In genomic region chr1:50604580-50604979, GRCh38 we compare ENCODE assay signal across 23 cellular contexts.
DNase-seq lines count a peak whose midpoint lies in the region; ATAC-seq, FAIRE-seq and TF ChIP-seq lines count a peak whose summit lies in the region.
"Had no signal": no experiment of that assay in that cellular context is flagged by ENCODE, and none has a peak within 500 bp of the region (broad histone marks: within the 10 kb centered on the region; RNA-seq: fewer than 3 reads in every experiment).

No MANE protein-coding gene starts in this region.

- H3K9me2 ChIP-seq in DOHH2 (replicated peaks; ENCODE audit: control insufficient read depth, low read length), result no peaks in the 10 kb centered on the region

- no peak overlapping the region for H2BK12ac ChIP-seq in H9 (ENCODE audit: insufficient read length, low read depth, low read length)

- POLR2A ChIA-PET in GM12878 (lab: Charles Lee), result no interaction called here

- H3F3A ChIP-seq in DOHH2 (ENCODE audit: control insufficient read depth, insufficient read depth), result no peaks in the 10 kb centered on the region; the same call in 1 of the 2 replicates

- no peak overlapping the region for H3K4ac ChIP-seq in H9 (ENCODE audit: low read depth, low read length)

- no CpG with 5 or more reads among the region's 2 CpGs for WGBS in H9 (ENCODE audit: extremely low coverage, insufficient read length, low lambda C conversion rate)
- WGBS in GM12878 (ENCODE audit: insufficient coverage, insufficient replicate concordance, low lambda C conversion rate, missing lambda C conversion rate), result 94% methylated on average over 2 of the region's 2 CpGs

- CTCF ChIA-PET in GM12878 (lab: Yijun Ruan, JAX), result interaction anchor here (0.7 to 12.0 kb wide), 14 partner anchors 9 to 236 kb away, joined by 3 to 151 read pairs (median 4); no protein-coding TSS in a partner anchor

- no peak overlapping the region for H3T11ph ChIP-seq in H9 (ENCODE audit: low read length)

- TF ChIP-seq RAD21 in GM12878 (IDR thresholded peaks at IDR 0.05; ENCODE audit: insufficient read depth, low read depth, low read length), result no peak

- H4K91ac ChIP-seq in H9 (ENCODE audit: insufficient read length, low read depth, low read length), result no peak overlapping the region

- H3K79me2 ChIP-seq in DOHH2 (ENCODE audit: control insufficient read depth, low read length) (no peaks in the 10 kb centered on the region), H9 (ENCODE audit: insufficient read depth, low read length) (no peaks in the 10 kb centered on the region), GM12878 (ENCODE audit: control insufficient read depth, insufficient read depth, low read length) (no peaks in the 10 kb centered on the region)

- no peak overlapping the region for H3K4me3 Mint-ChIP-seq in H9
- H3K4me3 Mint-ChIP-seq: activated CD8-positive, alpha-beta memory T cell treated with anti-CD3 and anti-CD28 coated beads, Interleukin-2, amount 10 ng/mL, durations not matched to agents 7 days and 5 days; activated naive CD8-positive, alpha-beta T cell treated with anti-CD3 and anti-CD28 coated beads, Interleukin-2, amount 50 U/mL, for 24 hours; immature natural killer cell; neural crest cell had no signal

- no TSS peak for BruUV-seq in GM12878 (replicated peaks; lab: Mats Ljungman, UMichigan)

- FAIRE-seq in GM12878 (lab: Jason Lieb, UNC), result no peak
- FAIRE-seq: TTC549 had no signal

- no peak overlapping the region for H3K27ac Mint-ChIP-seq in H9
- H3K27ac Mint-ChIP-seq: activated CD8-positive, alpha-beta memory T cell treated with anti-CD3 and anti-CD28 coated beads, Interleukin-2, amount 10 ng/mL, durations not matched to agents 7 days and 5 days; activated naive CD8-positive, alpha-beta T cell treated with anti-CD3 and anti-CD28 coated beads, Interleukin-2, amount 50 U/mL, for 24 hours; activated T-helper 2 cell treated with anti-CD3 and anti-CD28 coated beads, Interferon-gamma antibody, Interleukin-2, Interleukin-4, amounts not matched to agents 10 μg/mL and 5 μg/mL and 100 μg/mL, durations not matched to agents 14 hours and 24 hours and 36 hours; immature natural killer cell had no signal

- H3K4me2 ChIP-seq in DOHH2 (ENCODE audit: low read length) (no peak overlapping the region), H9 (ENCODE audit: insufficient read depth, insufficient read length, low read length) (no peak overlapping the region), GM12878 (ENCODE audit: control insufficient read depth, insufficient read depth) (no peak overlapping the region)

- no peak for TF ChIP-seq POLR2A in GM12878 (IDR thresholded peaks at IDR 0.05; ENCODE audit: low read depth, low read length)

- RAD21 ChIA-PET in GM12878 (lab: Charles Lee; ENCODE audit: unreplicated experiment), result interaction anchor here (1.4 to 9.5 kb wide), 4 partner anchors 8 to 236 kb away, joined by 4 to 63 read pairs (median 18); no protein-coding TSS in a partner anchor

- no peak for TF ChIP-seq EP300 in GM12878 (IDR thresholded peaks at IDR 0.05; ENCODE audit: borderline replicate concordance in 1 of 2, control insufficient read depth in 1 of 2, low read depth in 2 of 2, low read length in 2 of 2)

- H4K8ac ChIP-seq in H9 (replicated peaks; ENCODE audit: insufficient read length, low read depth, low read length), result no peak overlapping the region

- no peaks in the 10 kb centered on the region for H4K20me1 ChIP-seq in DOHH2 (ENCODE audit: control insufficient read depth, insufficient read depth, low read depth, low read length)
- H4K20me1 ChIP-seq in H9 (ENCODE audit: control insufficient read depth, insufficient read depth, insufficient read length), result no peaks in the 10 kb centered on the region
- no peaks in the 10 kb centered on the region for H4K20me1 ChIP-seq in GM12878 (ENCODE audit: control insufficient read depth, insufficient read depth)

- no peaks in the 10 kb centered on the region for H3K9me3 ChIP-seq in DOHH2 (ENCODE audit: control insufficient read depth, insufficient read depth, low read length)
- H3K9me3 ChIP-seq in H9 (ENCODE audit: control insufficient read depth, low read depth, low read length), result no peaks in the 10 kb centered on the region
- no peaks in the 10 kb centered on the region for H3K9me3 ChIP-seq in GM12878 (replicated peaks; ENCODE audit: control insufficient read depth, insufficient read depth, low read length)
- H3K9me3 ChIP-seq: heart left ventricle, left ventricle myocardium inferior, mucosa of descending colon, testis had no signal

- H3K56ac ChIP-seq in H9 (ENCODE audit: insufficient read length, low read depth, low read length), result no peak overlapping the region

- H3K9ac ChIP-seq in H9 (ENCODE audit: extremely low read depth, insufficient read length, low read length), result no peak overlapping the region
- H3K9ac ChIP-seq in GM12878 (ENCODE audit: control insufficient read depth, insufficient read depth, low read length), result no peak overlapping the region

- no peaks in the 10 kb centered on the region for H3K36me3 ChIP-seq in DOHH2 (ENCODE audit: control insufficient read depth, low read length)
- H3K36me3 ChIP-seq in GM12878 (ENCODE audit: control insufficient read depth in 2 of 2, insufficient read depth in 2 of 2, low read length in 1 of 2), result no peaks in the 10 kb centered on the region
- H3K36me3 ChIP-seq: heart left ventricle, left ventricle myocardium inferior had no signal

- H3K18ac ChIP-seq in H9 (ENCODE audit: insufficient read length, low read depth, low read length), result no peak overlapping the region

- H2AFZ ChIP-seq in H9 (ENCODE audit: low read length) (no peak overlapping the region), GM12878 (ENCODE audit: control insufficient read depth, low read depth, low read length) (no peak overlapping the region)

- no peak overlapping the region for H3K4me3 ChIP-seq in DOHH2 (ENCODE audit: low read length)
- H3K4me3 ChIP-seq in GM12878, result no peak overlapping the region
- H3K4me3 ChIP-seq: heart left ventricle, left ventricle myocardium inferior, mucosa of descending colon, testis had no signal

- H3K4me1 ChIP-seq in DOHH2 (ENCODE audit: control insufficient read depth, low read length) (no peaks in the 10 kb centered on the region), H9 (ENCODE audit: insufficient read depth, low read length) (no peaks in the 10 kb centered on the region), GM12878 (ENCODE audit: control insufficient read depth, insufficient read depth, low read length) (no peaks in the 10 kb centered on the region), foreskin keratinocyte (peaks cover 14% of the 10 kb centered on the region)
- H3K4me1 ChIP-seq: left ventricle myocardium inferior, testis had no signal

- H3K27ac ChIP-seq in DOHH2 (ENCODE audit: low read depth, low read length) (no peak overlapping the region), H9 (ENCODE audit: insufficient read length, low read depth, low read length) (no peak overlapping the region), GM12878 (ENCODE audit: control insufficient read depth, insufficient read depth) (no peak overlapping the region), foreskin keratinocyte (no peak overlapping the region)
- H3K27ac ChIP-seq: heart left ventricle, left ventricle myocardium inferior, testis had no signal

- ATAC-seq in GM12878 (0 out of 3 replicates have a peak, but pooled peaks have one; percentile 39), foreskin keratinocyte (no peak), GM19452 (IDR thresholded peaks at IDR 0.05; ENCODE audit: unreplicated experiment) (no peak)
- ATAC-seq: activated CD8-positive, alpha-beta memory T cell treated with anti-CD3 and anti-CD28 coated beads, Interleukin-2, amount 10 ng/mL, durations not matched to agents 7 days and 5 days; activated naive CD8-positive, alpha-beta T cell treated with anti-CD3 and anti-CD28 coated beads, Interleukin-2, amount 50 U/mL, for 24 hours; heart left ventricle; mucosa of descending colon; Right ventricle myocardium inferior had no signal

- no peaks in the 10 kb centered on the region for H3K27me3 ChIP-seq in DOHH2 (ENCODE audit: control insufficient read depth, low read length)
- no peaks in the 10 kb centered on the region for H3K27me3 ChIP-seq in H9 (ENCODE audit: insufficient read depth, low read length)
- H3K27me3 ChIP-seq in GM12878 (replicated peaks in 1 of 2; ENCODE audit: control insufficient read depth in 2 of 2, insufficient read depth in 2 of 2, low read length in 1 of 2), result no peaks in the 10 kb centered on the region
- H3K27me3 ChIP-seq in foreskin keratinocyte, result no peaks in the 10 kb centered on the region
- H3K27me3 ChIP-seq: heart left ventricle, testis had no signal

- H3K9me3 Mint-ChIP-seq in H9, result no peaks in the 10 kb centered on the region
- H3K9me3 Mint-ChIP-seq: activated naive CD8-positive, alpha-beta T cell treated with anti-CD3 and anti-CD28 coated beads, Interleukin-2, amount 50 U/mL, for 24 hours; activated T-helper 2 cell treated with anti-CD3 and anti-CD28 coated beads, Interferon-gamma antibody, Interleukin-2, Interleukin-4, amounts not matched to agents 10 μg/mL and 5 μg/mL and 100 μg/mL, durations not matched to agents 14 hours and 24 hours and 36 hours; immature natural killer cell; neural crest cell had no signal

- no peak overlapping the region for H2BK20ac ChIP-seq in H9 (ENCODE audit: low read depth, low read length, poor library complexity, severe bottlenecking)

- no peak overlapping the region for H4K5ac ChIP-seq in H9 (ENCODE audit: insufficient read length, low read depth, low read length)

- no peak overlapping the region for H3K14ac ChIP-seq in H9 (ENCODE audit: insufficient read depth, low read length)

- intact Hi-C loops in GM12878 (cut with micrococcal nuclease; ENCODE audit: unreplicated experiment), result no loop called here

- H2AK5ac ChIP-seq in H9 (ENCODE audit: insufficient read length, low read length), result no peak overlapping the region

- H2BK15ac ChIP-seq in H9 (ENCODE audit: low read depth, low read length), result no peak overlapping the region

- no peak overlapping the region for H2BK5ac ChIP-seq in H9 (ENCODE audit: insufficient read length, low read length)

- in situ Hi-C loops in GM12878 (cut with MboI), result loop anchor here (5.0 kb wide), 1 partner anchor 232 kb away; no protein-coding TSS in a partner anchor

- no peak overlapping the region for H2BK120ac ChIP-seq in H9 (ENCODE audit: low read depth, low read length, poor library complexity, severe bottlenecking)

- H3K23me2 ChIP-seq in H9 (ENCODE audit: insufficient read length, low read depth, low read length, poor library complexity, severe bottlenecking), result no peaks in the 10 kb centered on the region

- SMC1A ChIA-PET in GM12878 (lab: Charles Lee; ENCODE audit: uncharacterized antibody, unreplicated experiment), result interaction anchor here (1.1 to 3.5 kb wide), 8 partner anchors 8 to 257 kb away, joined by 3 to 28 read pairs (median 4); no protein-coding TSS in a partner anchor

- no peaks in the 10 kb centered on the region for H3K27me3 Mint-ChIP-seq in H9 (ENCODE audit: low read depth)
- H3K27me3 Mint-ChIP-seq: activated CD8-positive, alpha-beta memory T cell treated with anti-CD3 and anti-CD28 coated beads, Interleukin-2, amount 10 ng/mL, durations not matched to agents 7 days and 5 days; activated naive CD8-positive, alpha-beta T cell treated with anti-CD3 and anti-CD28 coated beads, Interleukin-2, amount 50 U/mL, for 24 hours had no signal

- DNase-seq in H9 (no peak), GM12878 (ENCODE audit: low read depth, low spot score) (no peak), foreskin keratinocyte (no peak), MV-4-11 (lab: John Stamatoyannopoulos, UW) (no peak), cerebellar cortex (ENCODE audit: low spot score) (no peak)
- DNase-seq: activated CD4-positive, alpha-beta T cell treated with anti-CD3 and anti-CD28 coated beads for 4 hours; activated CD8-positive, alpha-beta memory T cell treated with anti-CD3 and anti-CD28 coated beads, Interleukin-2, amount 10 ng/mL, durations not matched to agents 7 days and 5 days; activated naive CD8-positive, alpha-beta T cell treated with anti-CD3 and anti-CD28 coated beads, Interleukin-2, amount 50 U/mL, for 24 hours; caudate nucleus; GOT3; heart left ventricle; immature natural killer cell; left ventricle myocardium inferior; mucosa of descending colon; NCI-H1436; NCI-H226; testis had no signal

- no peaks in the 10 kb centered on the region for H3K79me1 ChIP-seq in H9 (ENCODE audit: insufficient read depth, low read depth, low read length, poor library complexity, severe bottlenecking)

- H3K4me1 Mint-ChIP-seq in H9, result no peaks in the 10 kb centered on the region; a peak in 1 of 4 replicates
- H3K4me1 Mint-ChIP-seq: activated CD8-positive, alpha-beta memory T cell treated with anti-CD3 and anti-CD28 coated beads, Interleukin-2, amount 10 ng/mL, durations not matched to agents 7 days and 5 days; activated naive CD8-positive, alpha-beta T cell treated with anti-CD3 and anti-CD28 coated beads, Interleukin-2, amount 50 U/mL, for 24 hours; neural crest cell had no signal

- no peak overlapping the region for H3K23ac ChIP-seq in H9 (ENCODE audit: insufficient read length, low read depth, low read length)

- H3K36me3 Mint-ChIP-seq in H9 (ENCODE audit: insufficient read depth in 1 of 3, low read depth in 3 of 3), result no peaks in the 10 kb centered on the region
- H3K36me3 Mint-ChIP-seq: immature natural killer cell had no signal

- TF ChIP-seq CTCF in DOHH2 (IDR thresholded peaks at IDR 0.05; ENCODE audit: low read depth, low read length, poor library complexity, severe bottlenecking) (peak; percentile 16), H9 (conservative IDR thresholded peaks at IDR 0.05) (peak; percentile 57; the same call in 2 of the 3 replicates), GM12878 (IDR thresholded peaks at IDR 0.05 in 2 of 3, conservative IDR thresholded peaks at IDR 0.05 in 1 of 3; ENCODE audit: control insufficient read depth in 2 of 3, extremely low read depth in 1 of 3, insufficient read depth in 1 of 3, low read depth in 3 of 3, low read length in 3 of 3) (no peak), foreskin keratinocyte (conservative IDR thresholded peaks at IDR 0.05) (peak; percentile 37)

Comparison
In these comparisons a context has a peak if more than half of its experiments do, and no peak if none do; other contexts are left out.
1. CTCF ChIP-seq: peak in DOHH2 (single experiment), H9 (single experiment) and foreskin keratinocyte (single experiment); none in GM12878 (0 of 3).